Comparison of ENCODE assay signal across 8 cellular contexts in the genomic region with DNA sequence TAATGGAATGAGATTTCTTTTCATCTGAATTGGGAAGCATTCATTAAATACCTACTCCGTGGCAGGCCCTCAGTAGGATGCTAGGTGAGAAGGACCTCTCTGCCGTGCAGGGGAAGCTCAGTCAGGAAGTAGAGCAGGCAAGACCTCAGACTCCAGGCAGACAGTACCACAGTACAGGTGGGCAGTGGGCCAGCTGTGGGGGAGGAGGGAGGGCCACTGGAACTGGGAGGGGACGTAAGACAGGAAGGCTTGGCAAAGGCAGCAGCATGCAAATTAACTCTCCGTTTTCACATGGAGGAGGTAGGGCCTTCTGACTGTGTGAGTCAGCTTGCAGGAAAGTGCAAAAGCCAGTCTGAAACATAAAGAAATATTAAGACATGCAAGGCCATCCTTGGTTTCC.
DNase-seq lines count a peak whose midpoint lies in the region; ATAC-seq and TF ChIP-seq lines count a peak whose summit lies in the region.

No MANE protein-coding gene starts in this region.

- peak overlapping the region; percentile 54 for H2AFZ ChIP-seq in osteoblast (ENCODE audit: low read length)

- H3K79me2 ChIP-seq in osteoblast (ENCODE audit: insufficient read depth, low read length), result no peaks in the 10 kb centered on the region

- DNase-seq in AG04450 (ENCODE audit: low read depth, low spot score) (peak; percentile 30), H4 (ENCODE audit: low spot score) (peak; percentile 67), NCI-H526 treated with DMSO at 0.1 percent for 48 hours (lab: John Stamatoyannopoulos, UW) (peak; percentile 41), epithelial cell of prostate (ENCODE audit: low read depth, low spot score) (peak; percentile 44), osteoblast (ENCODE audit: insufficient read length, low spot score, missing footprints) (peak; percentile 78), LoVo (ENCODE audit: low spot score) (no peak), HPDE6-E6E7 (ENCODE audit: extremely low spot score) (no peak)

- no peaks in the 10 kb centered on the region for H3K36me3 ChIP-seq in osteoblast (ENCODE audit: insufficient read depth, low read length)

- H3K27ac ChIP-seq in AG04450 (ENCODE audit: low read depth, low read length), result no peak overlapping the region
- no peak overlapping the region for H3K27ac ChIP-seq in epithelial cell of prostate
- H3K27ac ChIP-seq in osteoblast (ENCODE audit: low read depth, low read length), result no peak overlapping the region

- no peak overlapping the region for H3K4me2 ChIP-seq in osteoblast (ENCODE audit: insufficient read depth, low read length)

- CTCF ChIA-PET in AG04450 (lab: Charles Lee), result interaction anchor here (0.9 to 1.3 kb wide), 2 partner anchors 374 to 376 kb away, joined by 3 to 4 read pairs; a partner anchor contains a TSS

- peaks cover 8% of the 10 kb centered on the region for H3K4me1 ChIP-seq in osteoblast (ENCODE audit: insufficient read depth, low read length)

- no peaks in the 10 kb centered on the region for H3K9me3 ChIP-seq in AG04450 (ENCODE audit: control insufficient read depth, insufficient read depth, low read length)
- H3K9me3 ChIP-seq in osteoblast (ENCODE audit: low read depth, low read length), result no peaks in the 10 kb centered on the region

- H3K4me3 ChIP-seq in AG04450 (ENCODE audit: low read depth, low read length) (no peak overlapping the region), osteoblast (ENCODE audit: insufficient read depth, low read length) (no peak overlapping the region)

- TF ChIP-seq CTCF in AG04450 (IDR thresholded peaks at IDR 0.05; ENCODE audit: low read depth, low read length) (no peak), osteoblast (IDR thresholded peaks at IDR 0.05; ENCODE audit: extremely low read depth, low read depth, low read length) (no peak)

- no peak for ATAC-seq in GM21717 (IDR thresholded peaks at IDR 0.05; ENCODE audit: unreplicated experiment)

- POLR2A ChIA-PET in AG04450 (lab: Yijun Ruan, JAX), result no interaction called here

- H3K27me3 ChIP-seq in AG04450 (ENCODE audit: control insufficient read depth, insufficient read depth, low read length) (peaks cover 8% of the 10 kb centered on the region), osteoblast (ENCODE audit: insufficient read depth, low read length) (peaks cover 8% of the 10 kb centered on the region)

- no peaks in the 10 kb centered on the region for H4K20me1 ChIP-seq in osteoblast (ENCODE audit: insufficient read depth, low read length)

Comparison
In these comparisons a context has a peak if more than half of its experiments do, and no peak if none do; other contexts are left out.
1. DNase-seq: peak in AG04450 (single experiment), H4 (single experiment), NCI-H526 treated with DMSO at 0.1 percent for 48 hours (single experiment), epithelial cell of prostate (single experiment) and osteoblast (single experiment); none in LoVo (single experiment) and HPDE6-E6E7 (single experiment).